In genomic region chr1:146537775-146538373, GRCh38 we compare ENCODE assay signal across 7 cellular contexts.
DNase-seq lines count a peak whose midpoint lies in the region; ATAC-seq, FAIRE-seq and TF ChIP-seq lines count a peak whose summit lies in the region.
"Not testable (repeated sequence)": the region's sequence is repeated elsewhere in the genome, so short reads cannot be mapped to it uniquely, and the experiment has no call there.

No MANE protein-coding gene starts in this region.

- not testable (repeated sequence) for H3K27ac Mint-ChIP-seq in activated T-cell treated with anti-CD3 and anti-CD28 coated beads, Interleukin-2, amount 50 U/mL, for 72 hours; astrocyte (ENCODE audit: unreplicated experiment); stimulated activated naive CD8-positive, alpha-beta T cell treated with anti-CD3 and anti-CD28 coated beads, Interleukin-15, amount 100 ng/mL, for 72 hours

- H3K4me3 Mint-ChIP-seq in activated T-cell treated with anti-CD3 and anti-CD28 coated beads, Interleukin-2, amount 50 U/mL, for 72 hours; astrocyte (ENCODE audit: unreplicated experiment); stimulated activated naive CD8-positive, alpha-beta T cell treated with anti-CD3 and anti-CD28 coated beads, Interleukin-15, amount 100 ng/mL, for 72 hours: not testable (repeated sequence)

- H3K4me1 Mint-ChIP-seq in activated T-cell treated with anti-CD3 and anti-CD28 coated beads, Interleukin-2, amount 50 U/mL, for 72 hours (ENCODE audit: low read depth); astrocyte (ENCODE audit: low read depth, unreplicated experiment); stimulated activated naive CD8-positive, alpha-beta T cell treated with anti-CD3 and anti-CD28 coated beads, Interleukin-15, amount 100 ng/mL, for 72 hours: not testable (repeated sequence)

- not testable (repeated sequence) for H3K36me3 ChIP-seq in DND-41 (ENCODE audit: insufficient read depth, low read length); astrocyte (ENCODE audit: insufficient read depth, low read length)

- not testable (repeated sequence) for H3K79me2 ChIP-seq in DND-41 (ENCODE audit: insufficient read depth, low read length); astrocyte (ENCODE audit: insufficient read depth, low read length)

- not testable (repeated sequence) for H3K4me2 ChIP-seq in DND-41 (ENCODE audit: insufficient read depth, low read length); astrocyte (ENCODE audit: low read length)

- H3K36me3 Mint-ChIP-seq in activated T-cell treated with anti-CD3 and anti-CD28 coated beads, Interleukin-2, amount 50 U/mL, for 72 hours (ENCODE audit: insufficient read depth in 2 of 2); astrocyte (ENCODE audit: low read depth, unreplicated experiment): not testable (repeated sequence)

- not testable (repeated sequence) for H3K9me3 ChIP-seq in DND-41 (ENCODE audit: insufficient read depth, low read length, severe bottlenecking); astrocyte (ENCODE audit: insufficient read depth, low read depth, low read length)

- intact Hi-C loops in Right ventricle myocardium superior (cut with DNase I); left ventricle myocardium superior (cut with micrococcal nuclease): not testable (repeated sequence)

- H3K4me3 ChIP-seq in DND-41 (ENCODE audit: low read depth in 1 of 2, low read length in 2 of 2); astrocyte (ENCODE audit: insufficient read depth, low read depth, low read length): not testable (repeated sequence)

- not testable (repeated sequence) for ATAC-seq in DND-41 (ENCODE audit: insufficient read depth, low read depth)
- peak; percentile 46 to 77 for ATAC-seq in activated T-cell treated with anti-CD3 and anti-CD28 coated beads, Interleukin-2, amount 50 U/mL, for 72 hours (replicated peaks in 1 of 2)
- peak; percentile 75 for ATAC-seq in Right ventricle myocardium superior (ENCODE audit: poor library complexity)
- peak; percentile 87 for ATAC-seq in left ventricle myocardium superior
- ATAC-seq in stimulated activated naive CD8-positive, alpha-beta T cell treated with anti-CD3 and anti-CD28 coated beads, Interleukin-15, amount 100 ng/mL, for 72 hours: peak; percentile 46

- DNase-seq in DND-41; activated T-cell treated with anti-CD3 and anti-CD28 coated beads, Interleukin-2, amount 50 U/mL, for 72 hours; Right ventricle myocardium superior; left ventricle myocardium superior; stimulated activated naive CD8-positive, alpha-beta T cell treated with anti-CD3 and anti-CD28 coated beads, Interleukin-15, amount 100 ng/mL, for 72 hours: not testable (repeated sequence)
- DNase-seq in NCI-H226 (peak; percentile 1), astrocyte (ENCODE audit: low read depth) (peak; percentile 1)

- not testable (repeated sequence) for H3K27me3 Mint-ChIP-seq in activated T-cell treated with anti-CD3 and anti-CD28 coated beads, Interleukin-2, amount 50 U/mL, for 72 hours (ENCODE audit: low read depth); astrocyte (ENCODE audit: low read depth, unreplicated experiment); stimulated activated naive CD8-positive, alpha-beta T cell treated with anti-CD3 and anti-CD28 coated beads, Interleukin-15, amount 100 ng/mL, for 72 hours

- H2AFZ ChIP-seq in DND-41 (ENCODE audit: low read depth, low read length); astrocyte (ENCODE audit: low read depth, low read length): not testable (repeated sequence)

- not testable (repeated sequence) for H3K9ac ChIP-seq in DND-41 (ENCODE audit: low read depth, low read length); astrocyte (ENCODE audit: low read length)

- not testable (repeated sequence) for H4K20me1 ChIP-seq in DND-41 (ENCODE audit: insufficient read depth, low read length); astrocyte (ENCODE audit: insufficient read depth, low read length)

- not testable (repeated sequence) for H3K27me3 ChIP-seq in DND-41 (ENCODE audit: insufficient read depth, low read length, poor library complexity); astrocyte (ENCODE audit: insufficient read depth, low read length)

- peak overlapping the region; percentile 47; the same call in 1 of the 2 replicates for H3K27ac ChIP-seq in DND-41 (ENCODE audit: low read length)
- H3K27ac ChIP-seq in astrocyte (ENCODE audit: low read depth, low read length): not testable (repeated sequence)

- not testable (repeated sequence) for FAIRE-seq in astrocyte (lab: Jason Lieb, UNC)

- not testable (repeated sequence) for TF ChIP-seq CTCF in DND-41 (IDR thresholded peaks at IDR 0.05; ENCODE audit: borderline replicate concordance, extremely low read depth, low read length, poor library complexity, severe bottlenecking); astrocyte (IDR thresholded peaks at IDR 0.05; ENCODE audit: insufficient read depth, low read depth, low read length)

- not testable (repeated sequence) for H3K9me3 Mint-ChIP-seq in activated T-cell treated with anti-CD3 and anti-CD28 coated beads, Interleukin-2, amount 50 U/mL, for 72 hours; astrocyte (ENCODE audit: unreplicated experiment); stimulated activated naive CD8-positive, alpha-beta T cell treated with anti-CD3 and anti-CD28 coated beads, Interleukin-15, amount 100 ng/mL, for 72 hours

- H3K4me1 ChIP-seq in DND-41 (ENCODE audit: insufficient read depth, low read length): peaks cover 40% of the 10 kb centered on the region
- not testable (repeated sequence) for H3K4me1 ChIP-seq in astrocyte (ENCODE audit: insufficient read depth, low read length)
